1 cellular context compared by ENCODE assay signal in genomic region chr5:67170783-67171182, GRCh38.
TF ChIP-seq lines count a peak whose summit lies in the region.

No MANE protein-coding gene starts in this region.

TF ChIP-seq in K562, 482 proteins besides CTCF, POLR2A, EP300 and RAD21:
- TF ChIP-seq SMAD3 (CRISPR knock-in tag; conservative IDR thresholded peaks at IDR 0.05) (no peak), ZNF785 (CRISPR knock-in tag; IDR thresholded peaks at IDR 0.05) (no peak), POLR3A (IDR thresholded peaks at IDR 0.05; ENCODE audit: borderline replicate concordance, extremely low read depth, insufficient read depth, insufficient read length) (no peak), CEBPB (tag; IDR thresholded peaks at IDR 0.05) (0 out of 2 replicates have a peak, but pooled peaks have one; percentile 28), KDM5B (IDR thresholded peaks at IDR 0.05; ENCODE audit: insufficient replicate concordance, low read depth, low read length) (no peak), JUND (IDR thresholded peaks at IDR 0.05; ENCODE audit: borderline replicate concordance, low read depth, low read length) (no peak), JUND (tag; IDR thresholded peaks at IDR 0.05; ENCODE audit: borderline replicate concordance, low read depth, low read length) (no peak), VEZF1 (CRISPR knock-in tag; IDR thresholded peaks at IDR 0.05) (no peak)
